Comparison of ENCODE assay signal across 11 cellular contexts in genomic region chr14:68633131-68633991, GRCh38.
DNase-seq lines count a peak whose midpoint lies in the region; ATAC-seq and TF ChIP-seq lines count a peak whose summit lies in the region.
"Had no signal": no experiment of that assay in that cellular context is flagged by ENCODE, and none has a peak within 500 bp of the region (broad histone marks: within the 10 kb centered on the region; RNA-seq: fewer than 3 reads in every experiment).

No MANE protein-coding gene starts in this region.

- DNase-seq in C1 segment of cervical spinal cord (lab: John Stamatoyannopoulos, UW) (peak in 12 of 14 donors; percentile 36 to 92 (median 69)), heart left ventricle (peak; percentile 59 to 80 (median 66)), posterior cingulate gyrus (peak in 9 of 10 donors; percentile 45 to 94 (median 73)), H4 (ENCODE audit: low spot score) (no peak), erythroblast (lab: John Stamatoyannopoulos, UW) (no peak)
- no peak for DNase-seq in activated CD4-positive, CD25-positive, alpha-beta regulatory T cell (lab: John Stamatoyannopoulos, UW)
- DNase-seq: activated naive CD4-positive, alpha-beta T cell treated with anti-CD3 and anti-CD28 coated beads, Interleukin-2, amount 10 ng/mL, durations not matched to agents 7 days and 5 days; Caco-2; stimulated activated naive CD8-positive, alpha-beta T cell treated with anti-CD3 and anti-CD28 coated beads, Interleukin-15, amount 100 ng/mL, for 72 hours had no signal

- peaks cover 0 to 62% (median 41%) of the 10 kb centered on the region in 12 donors for H3K4me1 ChIP-seq in heart left ventricle

- TF ChIP-seq POLR2A in heart left ventricle (IDR thresholded peaks at IDR 0.05) = no peak
- TF ChIP-seq POLR2A in erythroblast (IDR thresholded peaks at IDR 0.05; ENCODE audit: low read length) = no peak

- 31 to 51% (median 37%) methylated on average over 10 to 15 of the region's 15 CpGs for WGBS in heart left ventricle, 4 donors

- H3K9me3 ChIP-seq in heart left ventricle = no peaks in the 10 kb centered on the region
- H3K9me3 ChIP-seq: Caco-2 had no signal

- intact Hi-C loops in heart left ventricle (cut with DNase I) (loop anchor here in 1 of 10 donors (10.0 kb wide), 1 partner anchor 239 kb away; no protein-coding TSS in a partner anchor), posterior cingulate gyrus (cut with DNase I) (no loop called here)

- H3K27ac ChIP-seq in angular gyrus (ENCODE audit: low read depth, low read length) = peak overlapping the region; percentile 86
- peak overlapping the region; percentile 52 to 86 (median 75) for H3K27ac ChIP-seq in heart left ventricle

- no peak overlapping the region for H3K4me3 ChIP-seq in heart left ventricle

- TF ChIP-seq CTCF in heart left ventricle (IDR thresholded peaks at IDR 0.05) = no peak

- ATAC-seq in heart left ventricle = peak; percentile 52 to 83 (median 67)
- ATAC-seq in GM19452 (IDR thresholded peaks at IDR 0.05; ENCODE audit: unreplicated experiment) = no peak
- ATAC-seq: stimulated activated naive CD8-positive, alpha-beta T cell treated with anti-CD3 and anti-CD28 coated beads, Interleukin-15, amount 100 ng/mL, for 72 hours had no signal

- no peaks in the 10 kb centered on the region for H3K36me3 ChIP-seq in heart left ventricle

- no peaks in the 10 kb centered on the region for H3K27me3 ChIP-seq in heart left ventricle

Comparison
In these comparisons a context has a peak if more than half of its experiments do, and no peak if none do; other contexts are left out.
1. DNase-seq: peak in C1 segment of cervical spinal cord (12 of 14), heart left ventricle (5 of 5) and posterior cingulate gyrus (9 of 10); none in H4 (single experiment), erythroblast (0 of 2) and activated CD4-positive, CD25-positive, alpha-beta regulatory T cell (0 of 4).